7 cellular contexts compared by ENCODE assay signal in the genomic region with DNA sequence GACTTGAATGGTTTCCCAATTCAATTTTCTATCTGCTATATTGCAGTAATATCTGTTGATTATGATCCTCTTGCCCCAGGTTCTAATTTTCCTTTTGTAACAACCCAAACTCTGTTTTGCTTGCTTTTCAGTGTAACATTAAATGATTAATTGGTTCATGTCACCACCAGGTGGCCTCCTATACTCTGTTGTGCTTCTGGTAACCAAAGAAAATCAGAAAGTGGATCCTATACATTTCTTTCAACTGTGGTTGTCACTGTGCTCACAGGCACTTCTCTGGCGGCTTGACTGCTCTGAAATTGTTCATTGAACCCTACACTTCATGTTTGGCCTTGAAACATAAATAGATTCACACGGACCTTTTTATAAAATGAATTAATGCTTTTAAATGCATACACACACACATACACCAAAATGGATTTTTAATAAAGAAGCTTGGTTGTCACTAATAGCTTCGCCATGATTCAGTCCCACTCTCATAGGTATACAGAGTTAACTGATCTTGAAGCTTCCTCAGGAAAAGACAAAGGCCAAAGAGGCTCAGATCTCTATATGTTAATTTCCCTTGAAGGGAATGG.
DNase-seq lines count a peak whose midpoint lies in the region; ATAC-seq and TF ChIP-seq lines count a peak whose summit lies in the region.

No MANE protein-coding gene starts in this region.

- peak overlapping the region in 4 of 5 experiments; percentile 40 to 78 (median 49) for H3K27ac Mint-ChIP-seq in brain

- H3K36me3 Mint-ChIP-seq in brain = peaks cover 6% of the 10 kb centered on the region

- H3K27me3 Mint-ChIP-seq in brain = no peaks in the 10 kb centered on the region

- POLR2A ChIA-PET in GM10248 (lab: Yijun Ruan, JAX) = no interaction called here

- peak; percentile 47 for ATAC-seq in HG02852 (IDR thresholded peaks at IDR 0.05; ENCODE audit: unreplicated experiment)
- ATAC-seq in HG03039 (IDR thresholded peaks at IDR 0.05; ENCODE audit: unreplicated experiment) = no peak

- TF ChIP-seq CTCF in GM10248 (IDR thresholded peaks at IDR 0.05; ENCODE audit: control extremely low read depth, extremely low read depth, low read depth, missing control alignments) = peak; percentile 38
- peak; percentile 60 to 76 for TF ChIP-seq CTCF in brain (conservative IDR thresholded peaks at IDR 0.05)

- CTCF ChIA-PET in GM10248 (lab: Yijun Ruan, JAX) = interaction anchor here (0.7 to 1.4 kb wide), 9 partner anchors 9 to 1081 kb away, joined by 3 to 10 read pairs (median 3); no protein-coding TSS in a partner anchor

- DNase-seq in GM10248 (ENCODE audit: extremely low spot score) = peak; percentile 24
- peak; percentile 42 for DNase-seq in NCI-H345 (lab: John Stamatoyannopoulos, UW)
- DNase-seq in kidney glomerular epithelial cell (lab: John Stamatoyannopoulos, UW) = peak; percentile 33
- no peak for DNase-seq in activated CD8-positive, alpha-beta memory T cell treated with anti-CD3 and anti-CD28 coated beads, Interleukin-2, amount 50 U/mL, for 48 hours

- peaks cover 0 to 2% (median 0%) of the 10 kb centered on the region in 5 experiments for H3K9me3 Mint-ChIP-seq in brain

- peaks cover 66% of the 10 kb centered on the region for H3K4me1 Mint-ChIP-seq in brain

- H3K4me3 Mint-ChIP-seq in brain = no peak overlapping the region
